ENCODE assay signal across 11 cellular contexts in genomic region chr7:155753446-155753965, GRCh38. TPM values are rescaled to one million over a fixed set of nuclear protein-coding genes. Genes with fewer than 3 reads are reported as not detected.
DNase-seq lines count a peak whose midpoint lies in the region; ATAC-seq, FAIRE-seq and TF ChIP-seq lines count a peak whose summit lies in the region.
"Had no signal": no experiment of that assay in that cellular context is flagged by ENCODE, and none has a peak within 500 bp of the region (broad histone marks: within the 10 kb centered on the region; RNA-seq: fewer than 3 reads in every experiment).

No MANE protein-coding gene starts in this region.

- no peaks in the 10 kb centered on the region for H3K9me3 ChIP-seq in CD8-positive, alpha-beta memory T cell (ENCODE audit: low read length)
- H3K9me3 ChIP-seq in OCI-LY7 (ENCODE audit: low read length) (peaks cover 9% of the 10 kb centered on the region), keratinocyte (ENCODE audit: control insufficient read depth, low read depth, low read length) (no peaks in the 10 kb centered on the region)
- H3K9me3 ChIP-seq: thoracic aorta had no signal

- no TSS peak for BruUV-seq in OCI-LY7 (replicated peaks; lab: Mats Ljungman, UMichigan)

- TF ChIP-seq CTCF in OCI-LY7 (conservative IDR thresholded peaks at IDR 0.05; ENCODE audit: low read length) (no peak), keratinocyte (optimal IDR thresholded peaks at IDR 0.05 in 1 of 3, IDR thresholded peaks at IDR 0.05 in 1 of 3, conservative IDR thresholded peaks at IDR 0.05 in 1 of 3; ENCODE audit: extremely low read depth in 1 of 3, insufficient read depth in 2 of 3, low read length in 3 of 3) (no peak)

- H4K20me1 ChIP-seq in OCI-LY7 (ENCODE audit: insufficient read depth, low read length) (peaks cover 74% of the 10 kb centered on the region), keratinocyte (ENCODE audit: control insufficient read depth, extremely low read depth, insufficient read depth, low read length) (peaks cover 16% of the 10 kb centered on the region)

- POLR2A ChIA-PET in CD8-positive, alpha-beta memory T cell (lab: Charles Lee): interaction anchor here (0.6 kb wide), 1 partner anchor 1454 kb away, joined by 7 read pairs; no protein-coding TSS in a partner anchor
- POLR2A ChIA-PET in OCI-LY7 (lab: Charles Lee): interaction anchor here (1.3 kb wide), 1 partner anchor 8 kb away, joined by 4 read pairs; no protein-coding TSS in a partner anchor

- H3K9me2 ChIP-seq in OCI-LY7 (ENCODE audit: insufficient read depth, low read length): no peaks in the 10 kb centered on the region

- no peaks in the 10 kb centered on the region for H3K9me3 Mint-ChIP-seq in CD8-positive, alpha-beta memory T cell

- ATAC-seq in GM21447 (IDR thresholded peaks at IDR 0.05; ENCODE audit: unreplicated experiment): peak; percentile 11
- ATAC-seq in HG03025 (IDR thresholded peaks at IDR 0.05; ENCODE audit: low FRiP score, unreplicated experiment): no peak
- ATAC-seq in GM18873 (IDR thresholded peaks at IDR 0.05; ENCODE audit: low FRiP score, unreplicated experiment): no peak

- no peak overlapping the region for H2AFZ ChIP-seq in OCI-LY7 (ENCODE audit: low read length)
- H2AFZ ChIP-seq in keratinocyte (ENCODE audit: control insufficient read depth, low read length): no peak overlapping the region

- H3K27ac ChIP-seq in CD8-positive, alpha-beta memory T cell (ENCODE audit: low read depth, low read length): no peak overlapping the region
- H3K27ac ChIP-seq in OCI-LY7 (ENCODE audit: low read depth, low read length, poor library complexity, severe bottlenecking) (peak overlapping the region; percentile 39), keratinocyte (ENCODE audit: control insufficient read depth, insufficient read depth, low read length) (no peak overlapping the region)
- H3K27ac ChIP-seq: thoracic aorta had no signal

- peak overlapping the region; percentile 9 to 90 (median 57) for H3K27ac Mint-ChIP-seq in CD8-positive, alpha-beta memory T cell

- no peaks in the 10 kb centered on the region for H3K27me3 ChIP-seq in CD8-positive, alpha-beta memory T cell (ENCODE audit: insufficient read depth, low read length, poor library complexity, severe bottlenecking)
- H3K27me3 ChIP-seq in keratinocyte (ENCODE audit: control insufficient read depth, extremely low read depth, insufficient read depth, low read length): no peaks in the 10 kb centered on the region

- H3K79me2 ChIP-seq in OCI-LY7 (ENCODE audit: insufficient read depth, low read depth, low read length): peaks cover 97% of the 10 kb centered on the region
- H3K79me2 ChIP-seq in keratinocyte (ENCODE audit: control insufficient read depth, insufficient read depth, low read length): peaks cover 72% of the 10 kb centered on the region

- peaks cover 36% of the 10 kb centered on the region for H3K4me1 ChIP-seq in CD8-positive, alpha-beta memory T cell (ENCODE audit: insufficient read depth, low read length)
- H3K4me1 ChIP-seq in OCI-LY7 (ENCODE audit: insufficient read depth, low read length, poor library complexity, severe bottlenecking) (peaks cover 72% of the 10 kb centered on the region), keratinocyte (ENCODE audit: control insufficient read depth, extremely low read depth, insufficient read depth, low read length) (peaks cover 15% of the 10 kb centered on the region)

- CTCF ChIA-PET in CD8-positive, alpha-beta memory T cell (lab: Charles Lee): interaction anchor here (0.8 kb wide), 1 partner anchor 14 kb away, joined by 3 read pairs; no protein-coding TSS in a partner anchor
- CTCF ChIA-PET in OCI-LY7 (lab: Charles Lee; ENCODE audit: unreplicated experiment): no interaction called here

- peak overlapping the region; percentile 78 for H3K4me2 ChIP-seq in OCI-LY7 (ENCODE audit: low read length)
- H3K4me2 ChIP-seq in keratinocyte (ENCODE audit: control insufficient read depth, extremely low read depth, insufficient read depth, low read depth, low read length): peak overlapping the region; percentile 31

- H3K4me3 Mint-ChIP-seq in CD8-positive, alpha-beta memory T cell: peak overlapping the region in 3 of 7 donors; percentile 26 to 71 (median 53)

- no peaks in the 10 kb centered on the region for H3K27me3 Mint-ChIP-seq in CD8-positive, alpha-beta memory T cell

- H3K9me1 ChIP-seq in keratinocyte (ENCODE audit: control insufficient read depth, extremely low read depth, insufficient read depth, low read length): peaks cover 3% of the 10 kb centered on the region

- no peaks in the 10 kb centered on the region for H3K36me3 ChIP-seq in CD8-positive, alpha-beta memory T cell (ENCODE audit: insufficient read depth, low read length)
- H3K36me3 ChIP-seq in OCI-LY7 (ENCODE audit: insufficient read depth, low read length): peaks cover 60% of the 10 kb centered on the region
- H3K36me3 ChIP-seq in keratinocyte (ENCODE audit: control insufficient read depth in 2 of 2, extremely low read depth in 1 of 2, insufficient read depth in 2 of 2, low read length in 2 of 2): peaks cover 0 to 3% of the 10 kb centered on the region in 2 experiments
- H3K36me3 ChIP-seq: thoracic aorta had no signal

- H3K36me3 Mint-ChIP-seq in CD8-positive, alpha-beta memory T cell: peaks cover 0 to 49% (median 2%) of the 10 kb centered on the region in 3 donors

- intact Hi-C loops in OCI-LY7 (cut with micrococcal nuclease; ENCODE audit: unreplicated experiment): no loop called here

- dilution Hi-C loops in keratinocyte (cut with MboI; ENCODE audit: extremely low pct_ligation_motif_present, low sequenced_read_pairs): no loop called here

- peaks cover 63 to 83% (median 81%) of the 10 kb centered on the region in 3 donors for H3K4me1 Mint-ChIP-seq in CD8-positive, alpha-beta memory T cell

- no peak for DNase-seq in CD8-positive, alpha-beta memory T cell
- no peak for DNase-seq in OCI-LY7 (ENCODE audit: low spot score)
- no peak for DNase-seq in keratinocyte (ENCODE audit: low read depth, low spot score)
- DNase-seq in NK-92 treated with Interleukin-12 subunit alpha and Interleukin-12 subunit beta, amount 100 ng/mL, for 24 hours (lab: John Stamatoyannopoulos, UW): no peak
- no peak for DNase-seq in foreskin melanocyte
- DNase-seq: NCI-H2171 had no signal

- FAIRE-seq in keratinocyte (lab: Jason Lieb, UNC): no peak
- FAIRE-seq: H54 had no signal

- no peak overlapping the region for H3K4me3 ChIP-seq in CD8-positive, alpha-beta memory T cell (ENCODE audit: low read length)
- H3K4me3 ChIP-seq in OCI-LY7 (ENCODE audit: low read depth, low read length, poor library complexity, severe bottlenecking) (peak overlapping the region; percentile 50), keratinocyte (ENCODE audit: control insufficient read depth in 2 of 3, extremely low read depth in 1 of 3, insufficient read depth in 2 of 3, low read depth in 1 of 3, low read length in 3 of 3) (no peak overlapping the region)
- H3K4me3 ChIP-seq: thoracic aorta had no signal

- no peak overlapping the region for H3K9ac ChIP-seq in keratinocyte (ENCODE audit: control insufficient read depth, extremely low read depth, insufficient read depth, low read length)

RNA-seq across cellular contexts. Expression of gene SHH, which starts 58.8 kb away (rescaled TPM):
- total RNA-seq in CD8-positive, alpha-beta memory T cell: not detected
- not detected for polyA plus RNA-seq in CD8-positive, alpha-beta memory T cell
- not detected in 2 replicates for total RNA-seq in OCI-LY7 (2014; rRNA removed; shearing (Covaris generic))
- not detected in 2 replicates for total RNA-seq in OCI-LY7 (2022)
- polyA plus RNA-seq in keratinocyte: not detected in 3 replicates
- not detected for polyA plus RNA-seq in keratinocyte (2011; ENCODE audit: low read depth)
- not detected in 2 replicates for polyA plus RNA-seq in keratinocyte (2011; cell fraction: cytosol; rRNA removed)
- polyA plus RNA-seq in keratinocyte (2011; cell fraction: nucleus; rRNA removed): 0.03 TPM in 1 of 2 replicates, not detected in the other
- polyA plus RNA-seq in keratinocyte (2012; ENCODE audit: low replicate concordance): not detected in 2 replicates
- polyA minus RNA-seq in keratinocyte: not detected in 3 replicates
- polyA minus RNA-seq in keratinocyte (2011; cell fraction: cytosol; rRNA and poly(A)+ RNA removed): not detected
- not detected in 2 replicates for polyA minus RNA-seq in keratinocyte (2011; cell fraction: nucleus; rRNA and poly(A)+ RNA removed)
